Comparison of ENCODE assay signal across 10 cellular contexts in genomic region chr3:14640734-14641133, GRCh38. TPM values are rescaled to one million over a fixed set of nuclear protein-coding genes. Genes with fewer than 3 reads are reported as not detected.
"Had no signal": no experiment of that assay in that cellular context is flagged by ENCODE, and none has a peak within 500 bp of the region (broad histone marks: within the 10 kb centered on the region; RNA-seq: fewer than 3 reads in every experiment).

No MANE protein-coding gene starts in this region.

- FAIRE-seq: HTR-8/SVneo, K562 had no signal

- DNase-seq: GOT3, H7, KG1 had no signal

- H3K36me3 ChIP-seq: HAP-1 had no signal

- H3K4me3 ChIP-seq: GM23248, HAP-1, K562 had no signal

RNA-seq across cellular contexts. Expression of gene C3orf20, which starts 34.2 kb away (rescaled TPM):
- total RNA-seq: GM23248, H4, HT-29, IMR-90 had no signal
